Comparison of ENCODE assay signal across 8 cellular contexts in genomic region chr1:54498383-54499096, GRCh38. TPM values are rescaled to one million over a fixed set of nuclear protein-coding genes. Genes with fewer than 3 reads are reported as not detected.
DNase-seq lines count a peak whose midpoint lies in the region; ATAC-seq and TF ChIP-seq lines count a peak whose summit lies in the region.

No MANE protein-coding gene starts in this region.

- H3K27ac ChIP-seq in IMR-90 (ENCODE audit: insufficient read depth, low read length) = no peak overlapping the region
- no peak overlapping the region for H3K27ac ChIP-seq in naive thymus-derived CD4-positive, alpha-beta T cell (ENCODE audit: low read depth, low read length)

- H3K36me3 ChIP-seq in IMR-90 (ENCODE audit: control insufficient read depth, insufficient read depth, low read length) = no peaks in the 10 kb centered on the region
- H3K36me3 ChIP-seq in naive thymus-derived CD4-positive, alpha-beta T cell (ENCODE audit: control insufficient read depth in 2 of 3, insufficient read depth in 3 of 3, low read length in 3 of 3) = no peaks in the 10 kb centered on the region

- H2BK120ac ChIP-seq in IMR-90 (ENCODE audit: low read depth, low read length) = no peak overlapping the region

- dilution Hi-C loops in IMR-90 (cut with HindIII; ENCODE audit: low sequenced_read_pairs, unreplicated experiment) = no loop called here

- H3K4me1 ChIP-seq in IMR-90 (ENCODE audit: control insufficient read depth, insufficient read depth, low read length) = peaks cover 5% of the 10 kb centered on the region; the same call in 1 of the 2 replicates
- peaks cover 0 to 9% of the 10 kb centered on the region in 2 donors for H3K4me1 ChIP-seq in naive thymus-derived CD4-positive, alpha-beta T cell (ENCODE audit: control insufficient read depth in 2 of 2, insufficient read depth in 2 of 2, low read length in 2 of 2)

- BruUV-seq in IMR-90 (replicated peaks; lab: Mats Ljungman, UMichigan) (no TSS peak), MCF 10A (replicated peaks; lab: Mats Ljungman, UMichigan) (no TSS peak)

- H2BK5ac ChIP-seq in IMR-90 (ENCODE audit: low read depth, low read length, poor library complexity, severe bottlenecking) = no peak overlapping the region

- H3K27me3 ChIP-seq in IMR-90 (ENCODE audit: control insufficient read depth, insufficient read depth, low read length) = peaks cover 55% of the 10 kb centered on the region
- peaks cover 0 to 7% of the 10 kb centered on the region in 2 donors for H3K27me3 ChIP-seq in naive thymus-derived CD4-positive, alpha-beta T cell (ENCODE audit: control insufficient read depth in 2 of 2, insufficient read depth in 2 of 2, low read length in 2 of 2)

- no peaks in the 10 kb centered on the region for H4K20me1 ChIP-seq in IMR-90 (ENCODE audit: insufficient read depth, low read length)

- no peak overlapping the region for H4K91ac ChIP-seq in IMR-90 (ENCODE audit: insufficient read depth, low read depth, low read length)

- H3K56ac ChIP-seq in IMR-90 (ENCODE audit: extremely low read depth, insufficient read depth, low read length) = no peak overlapping the region

- H3K18ac ChIP-seq in IMR-90 (ENCODE audit: low read depth, low read length) = no peak overlapping the region

- no peak for TF ChIP-seq RAD21 in IMR-90 (IDR thresholded peaks at IDR 0.05; ENCODE audit: low read length)

- POLR2A ChIA-PET in IMR-90 (lab: Charles Lee; ENCODE audit: unreplicated experiment) = no interaction called here
- POLR2A ChIA-PET in MCF 10A (lab: Yijun Ruan, JAX) = interaction anchor here (2.1 kb wide), 1 partner anchor 9 kb away, joined by 12 read pairs; no protein-coding TSS in a partner anchor
- POLR2A ChIA-PET in naive thymus-derived CD4-positive, alpha-beta T cell (lab: Charles Lee) = interaction anchor here (0.7 to 1.4 kb wide), 3 partner anchors 9 to 386 kb away, joined by 3 read pairs; no protein-coding TSS in a partner anchor

- H3K9me1 ChIP-seq in IMR-90 (ENCODE audit: insufficient read depth, low read length) = no peaks in the 10 kb centered on the region

- H3K27me3 Mint-ChIP-seq in CD14-positive monocyte (ENCODE audit: low read depth in 3 of 3) = peaks cover 27 to 38% (median 27%) of the 10 kb centered on the region in 3 donors
- no peaks in the 10 kb centered on the region for H3K27me3 Mint-ChIP-seq in MCF 10A (ENCODE audit: insufficient read depth, unreplicated experiment)
- H3K27me3 Mint-ChIP-seq in naive thymus-derived CD4-positive, alpha-beta T cell = peaks cover 27 to 71% (median 36%) of the 10 kb centered on the region in 5 donors

- H3K79me1 ChIP-seq in IMR-90 (ENCODE audit: low read depth in 1 of 2, low read length in 2 of 2) = no peaks in the 10 kb centered on the region

- CTCF ChIA-PET in IMR-90 (lab: Yijun Ruan, JAX) (interaction anchor here (1.6 kb wide), 1 partner anchor 14 kb away, joined by 5 read pairs; no protein-coding TSS in a partner anchor), MCF 10A (lab: Yijun Ruan, JAX) (interaction anchor here (0.7 to 2.5 kb wide), 8 partner anchors 9 to 408 kb away, joined by 3 to 13 read pairs (median 4); partner anchors contain the start of gene TTC22)
- CTCF ChIA-PET in naive thymus-derived CD4-positive, alpha-beta T cell (lab: Charles Lee) = interaction anchor here (0.6 to 1.2 kb wide), 2 partner anchors 10 to 213 kb away, joined by 3 to 7 read pairs; no protein-coding TSS in a partner anchor

- H3K36me3 Mint-ChIP-seq in CD14-positive monocyte (peaks cover 0 to 4% of the 10 kb centered on the region in 2 donors), MCF 10A (ENCODE audit: insufficient read depth, unreplicated experiment) (no peaks in the 10 kb centered on the region)
- no peaks in the 10 kb centered on the region for H3K36me3 Mint-ChIP-seq in naive thymus-derived CD4-positive, alpha-beta T cell

- H3K27ac Mint-ChIP-seq in CD14-positive monocyte = no peak overlapping the region
- H3K27ac Mint-ChIP-seq in MCF 10A (ENCODE audit: low read depth, unreplicated experiment) = no peak overlapping the region
- no peak overlapping the region for H3K27ac Mint-ChIP-seq in naive thymus-derived CD4-positive, alpha-beta T cell

- H3K9me3 Mint-ChIP-seq in CD14-positive monocyte (peaks cover 4 to 15% (median 14%) of the 10 kb centered on the region in 7 donors), MCF 10A (ENCODE audit: unreplicated experiment) (no peaks in the 10 kb centered on the region)
- no peaks in the 10 kb centered on the region for H3K9me3 Mint-ChIP-seq in naive thymus-derived CD4-positive, alpha-beta T cell

- H3K4me2 ChIP-seq in IMR-90 (ENCODE audit: low read depth, low read length) = peak overlapping the region; percentile 57; the same call in 1 of the 2 replicates

- H2BK20ac ChIP-seq in IMR-90 (ENCODE audit: low read depth, low read length) = no peak overlapping the region

- TF ChIP-seq POLR2A in IMR-90 (IDR thresholded peaks at IDR 0.05; ENCODE audit: low read depth, low read length) = no peak

- ATAC-seq in IMR-90 (ENCODE audit: low read depth) (no peak; the same call in 1 of the 2 replicates), GM21529 (IDR thresholded peaks at IDR 0.05; ENCODE audit: unreplicated experiment) (no peak), GM19351 (IDR thresholded peaks at IDR 0.05; ENCODE audit: unreplicated experiment) (no peak), HG02678 (IDR thresholded peaks at IDR 0.05; ENCODE audit: unreplicated experiment) (no peak)
- peak; percentile 12 for ATAC-seq in naive thymus-derived CD4-positive, alpha-beta T cell

- DNase-seq in CD14-positive monocyte (ENCODE audit: low spot score) = no peak
- no peak for DNase-seq in IMR-90
- DNase-seq in MCF 10A (ENCODE audit: unreplicated experiment) = no peak
- no peak for DNase-seq in naive thymus-derived CD4-positive, alpha-beta T cell
- no peak for DNase-seq in HK-2 (ENCODE audit: unreplicated experiment)

- H3K4me3 ChIP-seq in IMR-90 (ENCODE audit: insufficient read depth, low read depth, low read length) = no peak overlapping the region
- no peak overlapping the region for H3K4me3 ChIP-seq in naive thymus-derived CD4-positive, alpha-beta T cell (ENCODE audit: low read length)

- H3K4me3 Mint-ChIP-seq in CD14-positive monocyte (peak overlapping the region; percentile 45 to 82), MCF 10A (ENCODE audit: unreplicated experiment) (peak overlapping the region; percentile 59)
- H3K4me3 Mint-ChIP-seq in naive thymus-derived CD4-positive, alpha-beta T cell = peak overlapping the region; percentile 72 to 85 (median 78)

- no peak overlapping the region for H3K14ac ChIP-seq in IMR-90 (replicated peaks; ENCODE audit: low read depth, low read length)

- WGBS in IMR-90 (ENCODE audit: extremely low coverage in 2 of 2, insufficient read length in 1 of 2), 2 experiments = no CpG with 5 or more reads among the region's 4 CpGs

- in situ Hi-C loops in IMR-90 (cut with MboI; ENCODE audit: low sequenced_read_pairs) = loop anchor here (10.0 to 25.0 kb wide), 2 partner anchors 394 to 636 kb away; no protein-coding TSS in a partner anchor

- no peak overlapping the region for H3K4ac ChIP-seq in IMR-90 (ENCODE audit: low read depth, low read length)

- TF ChIP-seq CTCF in CD14-positive monocyte (IDR thresholded peaks at IDR 0.05) (no peak), IMR-90 (conservative IDR thresholded peaks at IDR 0.05; ENCODE audit: low read depth, low read length) (no peak), MCF 10A (IDR thresholded peaks at IDR 0.05; ENCODE audit: unreplicated experiment) (no peak)

- H3K4me1 Mint-ChIP-seq in CD14-positive monocyte (peaks cover 9% of the 10 kb centered on the region), MCF 10A (ENCODE audit: insufficient read depth, unreplicated experiment) (no peaks in the 10 kb centered on the region)
- peaks cover 4 to 11% (median 8%) of the 10 kb centered on the region in 7 donors for H3K4me1 Mint-ChIP-seq in naive thymus-derived CD4-positive, alpha-beta T cell

- no peak overlapping the region for H2AK5ac ChIP-seq in IMR-90 (ENCODE audit: low read depth, low read length)

- no peak overlapping the region for H2AFZ ChIP-seq in IMR-90 (replicated peaks; ENCODE audit: low read length, poor library complexity)

- intact Hi-C loops in CD14-positive monocyte (cut with micrococcal nuclease) = loop anchor here in 1 of 2 donors (10.0 kb wide), 1 partner anchor 314 kb away; no protein-coding TSS in a partner anchor
- intact Hi-C loops in IMR-90 (cut with micrococcal nuclease) = loop anchor here (2.0 kb wide), 1 partner anchor 218 kb away; no protein-coding TSS in a partner anchor
- intact Hi-C loops in MCF 10A (cut with micrococcal nuclease) = no loop called here
- intact Hi-C loops in naive thymus-derived CD4-positive, alpha-beta T cell (cut with micrococcal nuclease) = loop anchor here (1.0 to 2.0 kb wide), 2 partner anchors 44 to 312 kb away; no protein-coding TSS in a partner anchor

- no peak overlapping the region for H4K5ac ChIP-seq in IMR-90 (ENCODE audit: low read depth, low read length)

- no peak overlapping the region for H4K8ac ChIP-seq in IMR-90 (ENCODE audit: low read depth in 2 of 2, low read length in 2 of 2)

- H3K9me3 ChIP-seq in IMR-90 (ENCODE audit: control insufficient read depth, insufficient read depth, low read length) = peaks cover 4% of the 10 kb centered on the region
- no peaks in the 10 kb centered on the region for H3K9me3 ChIP-seq in naive thymus-derived CD4-positive, alpha-beta T cell (ENCODE audit: control insufficient read depth in 2 of 3, low read length in 3 of 3)

- no peak overlapping the region for H3K9ac ChIP-seq in IMR-90 (ENCODE audit: low read depth, low read length)

- H2AK9ac ChIP-seq in IMR-90 (replicated peaks; ENCODE audit: low read depth, low read length, poor library complexity) = no peak overlapping the region

- H2BK15ac ChIP-seq in IMR-90 (ENCODE audit: low read depth, low read length) = no peak overlapping the region

- no peak overlapping the region for H3K23ac ChIP-seq in IMR-90 (ENCODE audit: low read depth, low read length)

TF ChIP-seq in IMR-90, 13 proteins besides CTCF, POLR2A, EP300 and RAD21:
- TF ChIP-seq RCOR1 (IDR thresholded peaks at IDR 0.05; ENCODE audit: insufficient replicate concordance, low read length) = no peak
- TF ChIP-seq FOS (IDR thresholded peaks at IDR 0.05; ENCODE audit: low read depth, low read length) = no peak
TF ChIP-seq in IMR-90: peak in this region for 0.

RNA-seq across cellular contexts. Expression of gene ACOT11, which starts 49.5 kb away (rescaled TPM):
- under 1 TPM; 0.18 to 0.79 TPM for polyA plus RNA-seq in CD14-positive monocyte
- 2.5 TPM in 2 replicates for total RNA-seq in IMR-90 (2012; rRNA removed)
- 2.7 and 3.1 TPM in 2 replicates for polyA plus RNA-seq in IMR-90 (2012; rRNA removed)
- 1.0 and 1.8 TPM in 2 replicates for polyA plus RNA-seq in IMR-90 (2012; cell fraction: cytosol; rRNA removed)
- polyA plus RNA-seq in IMR-90 (2012; cell fraction: nucleus; rRNA removed; ENCODE audit: low replicate concordance) = 4.2 and 8.7 TPM in 2 replicates
- total RNA-seq in MCF 10A (2022) = 4.5 and 5.3 TPM in 2 replicates
- total RNA-seq in naive thymus-derived CD4-positive, alpha-beta T cell = 1 to 10 TPM in 3 of 5 experiments, under 1 TPM in 2; 0.22 to 2.3 (median 1.2) TPM
- polyA plus RNA-seq in naive thymus-derived CD4-positive, alpha-beta T cell = under 1 TPM in 1 of 2 donors, not detected in 1; 0.06 TPM
